Comparison of ENCODE assay signal across 21 cellular contexts in genomic region chr3:125188955-125189354, GRCh38. TPM values are rescaled to one million over a fixed set of nuclear protein-coding genes. Genes with fewer than 3 reads are reported as not detected.
DNase-seq lines count a peak whose midpoint lies in the region; ATAC-seq, FAIRE-seq and TF ChIP-seq lines count a peak whose summit lies in the region.
"Had no signal": no experiment of that assay in that cellular context is flagged by ENCODE, and none has a peak within 500 bp of the region (broad histone marks: within the 10 kb centered on the region; RNA-seq: fewer than 3 reads in every experiment).

No MANE protein-coding gene starts in this region.

- no peak overlapping the region for H3K4ac ChIP-seq in H1 (replicated peaks; ENCODE audit: insufficient read length, low read depth, low read length)
- H3K4ac ChIP-seq in trophoblast cell (ENCODE audit: low read depth, low read length), result no peak overlapping the region

- WGBS in GM12878 (ENCODE audit: insufficient coverage, insufficient replicate concordance, low lambda C conversion rate, missing lambda C conversion rate), result 98% methylated on average over 2 of the region's 2 CpGs
- WGBS in H1 (ENCODE audit: extremely low coverage in 1 of 2, insufficient coverage in 1 of 2, insufficient read length in 1 of 2, insufficient replicate concordance in 2 of 2, low coverage in 1 of 2, low lambda C conversion rate in 2 of 2, missing lambda C conversion rate in 1 of 2), 2 experiments, result 84% methylated on average over 2 of the region's 2 CpGs; no CpG with 5 or more reads in 1 of the 2 experiments
- WGBS in lower leg skin, 2 donors, result 95 to 98% methylated on average over 2 of the region's 2 CpGs
- WGBS in trophoblast cell (ENCODE audit: extremely low coverage, insufficient coverage, insufficient read length), result no CpG with 5 or more reads among the region's 2 CpGs

- FAIRE-seq in GM12892 (lab: Jason Lieb, UNC), result peak; percentile 9
- FAIRE-seq in GM12878 (lab: Jason Lieb, UNC), result no peak
- FAIRE-seq in H1 (lab: Jason Lieb, UNC), result no peak
- FAIRE-seq: A549, D721Med, G401.6 had no signal

- SMC1A ChIA-PET in GM12878 (lab: Charles Lee; ENCODE audit: uncharacterized antibody, unreplicated experiment), result interaction anchor here (1.4 kb wide), 1 partner anchor 9 kb away, joined by 6 read pairs; no protein-coding TSS in a partner anchor

- H3K27ac ChIP-seq in GM12878 (ENCODE audit: control insufficient read depth, insufficient read depth) (no peak overlapping the region), H1 (ENCODE audit: low read depth, low read length) (no peak overlapping the region), trophoblast cell (ENCODE audit: low read depth, low read length) (no peak overlapping the region)
- H3K27ac ChIP-seq: 22Rv1; A549; BLaER1 treated with 17β-estradiol and CSF1 and Interleukin-3, amounts not matched to agents 10 nM and 100 nM; C4-2B had no signal

- in situ Hi-C loops in GM12878 (cut with MboI), result no loop called here

- H3K4me2 ChIP-seq in GM12878 (ENCODE audit: control insufficient read depth, insufficient read depth) (no peak overlapping the region), H1 (ENCODE audit: insufficient read depth in 1 of 2, low read depth in 2 of 2, low read length in 2 of 2) (no peak overlapping the region), trophoblast cell (ENCODE audit: low read length) (no peak overlapping the region)
- H3K4me2 ChIP-seq: A549; BLaER1 treated with 17β-estradiol and CSF1 and Interleukin-3, amounts not matched to agents 10 nM and 100 nM had no signal

- no peak overlapping the region for H4K91ac ChIP-seq in H1 (replicated peaks; ENCODE audit: insufficient read length, low read length)
- no peak overlapping the region for H4K91ac ChIP-seq in trophoblast cell (ENCODE audit: low read depth, low read length)

- H3K79me1 ChIP-seq in H1 (ENCODE audit: low read depth, low read length) (no peaks in the 10 kb centered on the region), trophoblast cell (ENCODE audit: low read length) (no peaks in the 10 kb centered on the region)

- TF ChIP-seq RAD21 in GM12878 (IDR thresholded peaks at IDR 0.05; ENCODE audit: insufficient read depth, low read depth, low read length) (no peak), H1 (IDR thresholded peaks at IDR 0.05 in 1 of 2, conservative IDR thresholded peaks at IDR 0.05 in 1 of 2; ENCODE audit: low read depth in 2 of 2, low read length in 2 of 2) (no peak)

- TF ChIP-seq CTCF in GM12878 (IDR thresholded peaks at IDR 0.05 in 2 of 3, conservative IDR thresholded peaks at IDR 0.05 in 1 of 3; ENCODE audit: control insufficient read depth in 2 of 3, extremely low read depth in 1 of 3, insufficient read depth in 1 of 3, low read depth in 3 of 3, low read length in 3 of 3) (no peak), H1 (IDR thresholded peaks at IDR 0.05; ENCODE audit: control extremely low read depth in 1 of 3, insufficient read depth in 1 of 3, low read depth in 1 of 3, low read length in 3 of 3) (no peak), lower leg skin (IDR thresholded peaks at IDR 0.05) (no peak)

- DNase-seq in GM12892 (ENCODE audit: insufficient read length), result no peak
- DNase-seq in HEK293T (ENCODE audit: extremely low spot score), result no peak
- DNase-seq in GM12878 (ENCODE audit: low read depth, low spot score), result no peak
- DNase-seq in H1 (ENCODE audit: low read depth in 1 of 2, low spot score in 2 of 2), result peak in 1 of 2 experiments; percentile 26
- DNase-seq in NCI-H187 (lab: John Stamatoyannopoulos, UW), result no peak
- no peak for DNase-seq in lower leg skin (ENCODE audit: low spot score in 2 of 2)
- DNase-seq in trophoblast cell, result no peak
- DNase-seq: AML-193; Caco-2; Calu3; CD4-positive, alpha-beta T cell; CD8-positive, alpha-beta T cell; DMS79 treated with DMSO at 0.1 percent for 48 hours; GF-D8 had no signal

- H3K23ac ChIP-seq in H1 (ENCODE audit: insufficient read length), result no peak overlapping the region
- H3K23ac ChIP-seq in trophoblast cell (ENCODE audit: low read length), result no peak overlapping the region

- BruUV-seq in GM12878 (replicated peaks; lab: Mats Ljungman, UMichigan), result no TSS peak

- peaks cover 43% of the 10 kb centered on the region for H3K4me1 ChIP-seq in GM12878 (ENCODE audit: control insufficient read depth, insufficient read depth, low read length)
- H3K4me1 ChIP-seq in H1 (replicated peaks in 1 of 4; ENCODE audit: control insufficient read depth in 3 of 4, insufficient read depth in 4 of 4, low read length in 3 of 4), result peaks cover 3 to 16% (median 10%) of the 10 kb centered on the region in 4 experiments
- peaks cover 5% of the 10 kb centered on the region in 2 experiments for H3K4me1 ChIP-seq in trophoblast cell (ENCODE audit: control insufficient read depth in 1 of 2, insufficient read depth in 2 of 2, low read length in 2 of 2)
- H3K4me1 ChIP-seq: A549, Caco-2 had no signal

- no peak overlapping the region for H3K18ac ChIP-seq in H1 (ENCODE audit: extremely low read depth, low read length)
- H3K18ac ChIP-seq in trophoblast cell (ENCODE audit: low read length), result no peak overlapping the region

- CTCF ChIA-PET in HEK293T (lab: Yijun Ruan, JAX) (no interaction called here), GM12878 (lab: Yijun Ruan, JAX) (interaction anchor here (0.9 to 1.2 kb wide), 3 partner anchors 9 to 13 kb away, joined by 3 to 4 read pairs (median 3); no protein-coding TSS in a partner anchor), H1 (lab: Charles Lee; ENCODE audit: partially characterized antibody) (interaction anchor here (0.6 to 3.9 kb wide), 8 partner anchors 9 to 192 kb away, joined by 3 to 16 read pairs (median 3); no protein-coding TSS in a partner anchor)

- no peak overlapping the region for H2BK20ac ChIP-seq in H1 (ENCODE audit: low read length)

- H3K9ac ChIP-seq in GM12878 (ENCODE audit: control insufficient read depth, insufficient read depth, low read length) (no peak overlapping the region), H1 (replicated peaks in 1 of 4; ENCODE audit: extremely low read depth in 1 of 4, low read depth in 3 of 4, low read length in 3 of 4) (no peak overlapping the region), trophoblast cell (ENCODE audit: low read length) (no peak overlapping the region)
- H3K9ac ChIP-seq: BLaER1 treated with 17β-estradiol and CSF1 and Interleukin-3, amounts not matched to agents 10 nM and 100 nM had no signal

- H4K8ac ChIP-seq in H1 (ENCODE audit: extremely low read depth, insufficient read depth, low read length) (no peak overlapping the region), trophoblast cell (ENCODE audit: low read depth, low read length) (no peak overlapping the region)

- RAD21 ChIA-PET in GM12878 (lab: Charles Lee; ENCODE audit: unreplicated experiment), result interaction anchor here (1.7 kb wide), 1 partner anchor 254 kb away, joined by 3 read pairs; the partner anchor contains the start of gene MUC13

- TF ChIP-seq EP300 in GM12878 (IDR thresholded peaks at IDR 0.05; ENCODE audit: borderline replicate concordance in 1 of 2, control insufficient read depth in 1 of 2, low read depth in 2 of 2, low read length in 2 of 2) (no peak), H1 (IDR thresholded peaks at IDR 0.05; ENCODE audit: borderline replicate concordance in 1 of 2, low read depth in 2 of 2, low read length in 2 of 2) (no peak)

- H2BK5ac ChIP-seq in H1 (ENCODE audit: low read depth, low read length) (no peak overlapping the region), trophoblast cell (ENCODE audit: low read depth, low read length, poor library complexity) (no peak overlapping the region)

- H3K79me2 ChIP-seq in GM12878 (ENCODE audit: control insufficient read depth, insufficient read depth, low read length) (no peaks in the 10 kb centered on the region), H1 (ENCODE audit: control insufficient read depth in 1 of 2, insufficient read depth in 2 of 2, low read length in 2 of 2) (no peaks in the 10 kb centered on the region), trophoblast cell (ENCODE audit: control insufficient read depth, insufficient read depth, low read length, poor library complexity) (no peaks in the 10 kb centered on the region)

- intact Hi-C loops in GM12878 (cut with micrococcal nuclease; ENCODE audit: unreplicated experiment), result no loop called here
- intact Hi-C loops in lower leg skin (cut with DNase I; ENCODE audit: low total_unique reads), result no loop called here

- no peak overlapping the region for H3K4me3 ChIP-seq in GM12878
- H3K4me3 ChIP-seq in H1 (ENCODE audit: extremely low read depth in 1 of 4, insufficient read depth in 2 of 4, low read depth in 3 of 4, low read length in 4 of 4), result no peak overlapping the region
- H3K4me3 ChIP-seq in lower leg skin (ENCODE audit: low read depth, poor library complexity, severe bottlenecking), result no peak overlapping the region
- no peak overlapping the region for H3K4me3 ChIP-seq in trophoblast cell (ENCODE audit: low read depth, low read length)
- H3K4me3 ChIP-seq: A549; BLaER1 treated with 17β-estradiol and CSF1 and Interleukin-3, amounts not matched to agents 10 nM and 100 nM had no signal

- TF ChIP-seq POLR2A in GM12892 (IDR thresholded peaks at IDR 0.05; ENCODE audit: low read depth, low read length), result no peak
- TF ChIP-seq POLR2A in GM12878 (IDR thresholded peaks at IDR 0.05; ENCODE audit: low read depth, low read length), result no peak
- no peak for TF ChIP-seq POLR2A in H1 (IDR thresholded peaks at IDR 0.05; ENCODE audit: control extremely low read depth in 1 of 2, low read depth in 2 of 2, low read length in 2 of 2)
- TF ChIP-seq POLR2A in lower leg skin (IDR thresholded peaks at IDR 0.05), result no peak

- H2BK15ac ChIP-seq in H1 (ENCODE audit: low read length), result no peak overlapping the region

- H2BK12ac ChIP-seq in H1 (ENCODE audit: low read depth, low read length), result no peak overlapping the region
- H2BK12ac ChIP-seq in trophoblast cell (ENCODE audit: low read length), result no peak overlapping the region

- H3K27me3 ChIP-seq in GM12878 (replicated peaks in 1 of 2; ENCODE audit: control insufficient read depth in 2 of 2, insufficient read depth in 2 of 2, low read length in 1 of 2) (no peaks in the 10 kb centered on the region), H1 (replicated peaks in 1 of 4; ENCODE audit: control insufficient read depth in 3 of 4, extremely low read depth in 1 of 4, insufficient read depth in 3 of 4, low read length in 3 of 4) (no peaks in the 10 kb centered on the region), trophoblast cell (ENCODE audit: insufficient read depth, low read length) (no peaks in the 10 kb centered on the region)
- H3K27me3 ChIP-seq: BLaER1 treated with 17β-estradiol and CSF1 and Interleukin-3, amounts not matched to agents 10 nM and 100 nM had no signal

- H3K56ac ChIP-seq in H1 (replicated peaks; ENCODE audit: insufficient read length, low read depth, low read length), result no peak overlapping the region

- no peak overlapping the region for H2AK5ac ChIP-seq in H1 (ENCODE audit: low read depth, low read length)
- H2AK5ac ChIP-seq in trophoblast cell (ENCODE audit: low read length), result no peak overlapping the region

- no peak overlapping the region for H4K12ac ChIP-seq in trophoblast cell (ENCODE audit: low read depth, low read length)

- no peak overlapping the region for H4K5ac ChIP-seq in H1 (ENCODE audit: insufficient read length, low read depth, low read length)

- no peaks in the 10 kb centered on the region for H3K23me2 ChIP-seq in H1 (ENCODE audit: low read depth, low read length)

- H3K14ac ChIP-seq in H1 (ENCODE audit: insufficient read length) (no peak overlapping the region), trophoblast cell (ENCODE audit: low read length) (no peak overlapping the region)

- H4K20me1 ChIP-seq in GM12878 (ENCODE audit: control insufficient read depth, insufficient read depth) (no peaks in the 10 kb centered on the region), H1 (replicated peaks in 1 of 2; ENCODE audit: control insufficient read depth in 1 of 2, insufficient read depth in 2 of 2, low read length in 2 of 2) (no peaks in the 10 kb centered on the region)
- H4K20me1 ChIP-seq: BLaER1 treated with 17β-estradiol and CSF1 and Interleukin-3, amounts not matched to agents 10 nM and 100 nM had no signal

- no peak overlapping the region for H2BK120ac ChIP-seq in H1 (replicated peaks; ENCODE audit: low read depth, low read length)
- no peak overlapping the region for H2BK120ac ChIP-seq in trophoblast cell (ENCODE audit: insufficient read depth, low read length, poor library complexity)

- no peaks in the 10 kb centered on the region for H3K36me3 ChIP-seq in GM12878 (ENCODE audit: control insufficient read depth in 2 of 2, insufficient read depth in 2 of 2, low read length in 1 of 2)
- peaks cover 0 to 10% (median 2%) of the 10 kb centered on the region in 4 experiments; a peak in 3 of 8 replicates for H3K36me3 ChIP-seq in H1 (ENCODE audit: control insufficient read depth in 2 of 4, insufficient read depth in 4 of 4, low read length in 3 of 4)
- H3K36me3 ChIP-seq in trophoblast cell (ENCODE audit: control insufficient read depth in 1 of 2, insufficient read depth in 2 of 2, low read length in 2 of 2), result peaks cover 2% of the 10 kb centered on the region in 2 experiments
- H3K36me3 ChIP-seq: BLaER1 treated with 17β-estradiol and CSF1 and Interleukin-3, amounts not matched to agents 10 nM and 100 nM had no signal

- POLR2A ChIA-PET in HEK293T (lab: Yijun Ruan, JAX) (no interaction called here), GM12878 (lab: Charles Lee) (interaction anchor here (1.9 kb wide), 1 partner anchor 9 kb away, joined by 5 read pairs; no protein-coding TSS in a partner anchor), H1 (lab: Charles Lee; ENCODE audit: partially characterized antibody) (no interaction called here)

- ATAC-seq in GM12878 (no peak), HG02970 (IDR thresholded peaks at IDR 0.05; ENCODE audit: low FRiP score, unreplicated experiment) (no peak)
- ATAC-seq: A549; CD8-positive, alpha-beta T cell had no signal

- H3K9me3 ChIP-seq in GM12878 (replicated peaks; ENCODE audit: control insufficient read depth, insufficient read depth, low read length), result no peaks in the 10 kb centered on the region; the same call in 2 of the 3 replicates
- no peaks in the 10 kb centered on the region; a peak in 1 of 4 replicates for H3K9me3 ChIP-seq in H1 (ENCODE audit: insufficient read depth in 2 of 2, low read depth in 1 of 2, low read length in 1 of 2)
- H3K9me3 ChIP-seq in trophoblast cell (ENCODE audit: insufficient read depth, low read depth, low read length), result peaks cover 2% of the 10 kb centered on the region
- H3K9me3 ChIP-seq: A549; BLaER1 treated with 17β-estradiol and CSF1 and Interleukin-3, amounts not matched to agents 10 nM and 100 nM; Caco-2 had no signal

- H2AFZ ChIP-seq in GM12878 (ENCODE audit: control insufficient read depth, low read depth, low read length) (no peak overlapping the region), H1 (ENCODE audit: low read length) (no peak overlapping the region), trophoblast cell (ENCODE audit: insufficient read depth, low read length, poor library complexity) (no peak overlapping the region)

RNA-seq across cellular contexts. Expression of gene SLC12A8, which starts 23.6 kb away (rescaled TPM):
- polyA plus RNA-seq in GM12892 (2012; ENCODE audit: missing spikeins), result 54.1 TPM
- total RNA-seq in GM12878 (2013; cell fraction: nucleolus; rRNA removed), result 14.9 and 17.1 TPM in 2 replicates
- total RNA-seq in GM12878 (2014; rRNA removed) (61.1 and 71.6 TPM in 2 replicates), GM12878 (2014; rRNA removed; fragmentation: Illumina TruSeq; extraction: Trizol) (51.1 and 54.0 TPM in 2 replicates), GM12878 (2021) (58.3 and 61.4 TPM in 2 replicates), lower leg skin (10 to 100 TPM in 1 of 4 donors, 1 to 10 TPM in 3; 2.3 to 13.1 (median 3.9) TPM)
- polyA plus RNA-seq in GM12878 (2011; ENCODE audit: low read depth), result 50.0 TPM
- polyA plus RNA-seq in GM12878 (2011; rRNA removed) (0.97 and 2.5 TPM in 2 replicates), GM12878 (2014; fragmentation: Illumina TruSeq; extraction: Trizol) (59.1 and 62.6 TPM in 2 replicates), GM12878 (2014; fragmentation: Nextera tagmentation; extraction: Ambion mirVana) (10 to 100 TPM; 39.8 to 46.1 TPM), GM12878 (2014; rRNA removed) (65.8 and 70.5 TPM in 2 replicates), GM12878 (2016; fragmentation: Nextera tagmentation; extraction: Ambion mirVana) (10 to 100 TPM; 40.4 to 44.2 TPM), H1 (2011; rRNA removed) (14.4 and 16.9 TPM in 2 replicates)
- polyA plus RNA-seq in GM12878 (2011; cell fraction: cytosol; rRNA removed), result 2.2 and 2.6 TPM in 2 replicates
- polyA plus RNA-seq in GM12878 (2011; cell fraction: nucleus; rRNA removed), result 2.5 and 2.6 TPM in 2 replicates
- 58.3 and 69.9 TPM in 2 replicates for polyA plus RNA-seq in GM12878 (2012)
- polyA minus RNA-seq in GM12878 (2011; rRNA and poly(A)+ RNA removed), result 2.0 and 2.6 TPM in 2 replicates
- polyA minus RNA-seq in GM12878 (2011; cell fraction: cytosol; rRNA and poly(A)+ RNA removed), result 1.5 and 1.6 TPM in 2 replicates
- 2.2 and 5.4 TPM in 2 replicates for polyA minus RNA-seq in GM12878 (2011; cell fraction: nucleus; rRNA and poly(A)+ RNA removed)
- total RNA-seq in H1 (2021; fragmentation: NEBNext Ultra II Directional; extraction: Animal tissue kit (Norgen Biotek cat#: 25700)), result 12.0 and 13.7 TPM in 2 replicates
- polyA plus RNA-seq in H1 (2011; cell fraction: cytosol; rRNA removed), result 12.0 TPM
- polyA plus RNA-seq in H1 (2011; cell fraction: nucleus; rRNA removed), result 21.0 TPM
- polyA plus RNA-seq in H1 (2012, experiment 1 of 2), result 9.7 to 11.8 TPM (median 10.8 TPM) in 4 replicates
- polyA plus RNA-seq in H1 (2012, experiment 2 of 2), result 8.0 TPM
- polyA plus RNA-seq in H1 (2013, experiment 1 of 2), result 9.6 TPM
- 9.6 TPM for polyA plus RNA-seq in H1 (2013, experiment 2 of 2)
- polyA minus RNA-seq in H1 (2011; rRNA and poly(A)+ RNA removed), result 21.4 and 25.0 TPM in 2 replicates
- polyA minus RNA-seq in H1 (2011; cell fraction: cytosol; rRNA and poly(A)+ RNA removed), result 10.2 TPM
- 16.2 TPM for polyA minus RNA-seq in H1 (2011; cell fraction: nucleus; rRNA and poly(A)+ RNA removed)
- polyA plus RNA-seq in trophoblast cell (2013), result 2.3 and 2.7 TPM in 2 replicates
- total RNA-seq: CD8-positive, alpha-beta T cell had no signal
